Comparison of ENCODE assay signal across 12 cellular contexts in the genomic region with DNA sequence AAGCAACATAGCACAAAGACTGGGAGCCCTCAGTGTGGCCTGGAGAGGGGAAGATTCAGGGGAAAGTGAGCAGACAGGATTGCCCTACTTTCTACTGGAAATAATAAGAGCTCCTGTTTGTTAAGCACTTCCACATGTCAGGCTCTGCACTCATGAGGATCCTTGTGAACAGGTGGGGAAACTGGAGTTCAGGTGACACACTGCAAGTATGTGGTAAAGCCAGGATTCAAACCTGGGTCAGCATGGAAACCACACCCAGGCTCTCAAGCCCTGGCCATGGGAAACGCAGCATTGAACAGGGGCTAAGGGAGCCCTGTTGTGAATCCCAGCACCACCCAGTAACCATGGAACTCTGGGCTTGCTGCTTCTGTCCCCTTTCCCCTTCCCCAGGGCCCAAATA. TPM values are rescaled to one million over a fixed set of nuclear protein-coding genes. Genes with fewer than 3 reads are reported as not detected.
DNase-seq lines count a peak whose midpoint lies in the region; ATAC-seq, FAIRE-seq and TF ChIP-seq lines count a peak whose summit lies in the region.
"Had no signal": no experiment of that assay in that cellular context is flagged by ENCODE, and none has a peak within 500 bp of the region (broad histone marks: within the 10 kb centered on the region; RNA-seq: fewer than 3 reads in every experiment).

No MANE protein-coding gene starts in this region.

- no peak for TF ChIP-seq EP300 in A549 (IDR thresholded peaks at IDR 0.05)

- H3K36me3 ChIP-seq in mesodermal cell (ENCODE audit: control insufficient read depth, insufficient read depth, low read length): peaks cover 79% of the 10 kb centered on the region

- peak overlapping the region; percentile 69 for H3K4me3 Mint-ChIP-seq in T-helper 17 cell
- H3K4me3 Mint-ChIP-seq: naive thymus-derived CD8-positive, alpha-beta T cell had no signal

- TF ChIP-seq POLR2A in A549 (IDR thresholded peaks at IDR 0.05; ENCODE audit: low read length): no peak

- no peak overlapping the region for H3K27ac Mint-ChIP-seq in T-helper 17 cell
- H3K27ac Mint-ChIP-seq: activated naive CD4-positive, alpha-beta T cell treated with anti-CD3 and anti-CD28 coated beads, Interleukin-2, amount 50 U/mL, for 72 hours had no signal

- ATAC-seq in A549 (no peak), T-helper 17 cell (no peak), HG02840 (IDR thresholded peaks at IDR 0.05; ENCODE audit: low FRiP score, unreplicated experiment) (no peak), HG03565 (IDR thresholded peaks at IDR 0.05; ENCODE audit: unreplicated experiment) (no peak), GM21717 (IDR thresholded peaks at IDR 0.05; ENCODE audit: unreplicated experiment) (no peak)

- peaks cover 4% of the 10 kb centered on the region for H3K4me1 Mint-ChIP-seq in T-helper 17 cell

- CTCF ChIA-PET in A549 (lab: Yijun Ruan, JAX): interaction anchor here (0.6 to 31.2 kb wide), 24 partner anchors 2 to 801 kb away, joined by 3 to 966 read pairs (median 5); a partner anchor contains a TSS

- H3K4me2 ChIP-seq in A549: no peak overlapping the region; the same call in 2 of the 3 replicates

- H3K36me3 Mint-ChIP-seq in T-helper 17 cell (ENCODE audit: low read depth): peaks cover 5% of the 10 kb centered on the region

- peaks cover 64% of the 10 kb centered on the region for H3K4me1 ChIP-seq in A549
- H3K4me1 ChIP-seq in mesodermal cell (ENCODE audit: control insufficient read depth, insufficient read depth, low read length, poor library complexity, severe bottlenecking): peaks cover 17% of the 10 kb centered on the region

- H3K9me3 ChIP-seq in A549 (no peaks in the 10 kb centered on the region), T-helper 17 cell (ENCODE audit: control insufficient read depth, low read length, poor library complexity, severe bottlenecking) (no peaks in the 10 kb centered on the region), mesodermal cell (ENCODE audit: control insufficient read depth, low read length) (no peaks in the 10 kb centered on the region)

- 15% methylated on average over 1 of the region's 1 CpG for WGBS in A549 (ENCODE audit: missing lambda C conversion rate)
- 83% methylated on average over 1 of the region's 1 CpG; no CpG with 5 or more reads in 1 of the 2 experiments for WGBS in mesodermal cell (ENCODE audit: insufficient coverage in 2 of 2), 2 experiments

- FAIRE-seq in A549 (lab: Jason Lieb, UNC): no peak
- FAIRE-seq: GM12892 had no signal

- H3K27me3 Mint-ChIP-seq in T-helper 17 cell: no peaks in the 10 kb centered on the region
- H3K27me3 Mint-ChIP-seq: naive thymus-derived CD8-positive, alpha-beta T cell had no signal

- TF ChIP-seq CTCF in A549 (IDR thresholded peaks at IDR 0.05): no peak

- H3K4me3 ChIP-seq in A549 (no peak overlapping the region), mesodermal cell (ENCODE audit: extremely low read depth, insufficient read depth, low read length, poor library complexity, severe bottlenecking) (no peak overlapping the region)
- H3K4me3 ChIP-seq: K562 had no signal

- DNase-seq in A549 (ENCODE audit: low read depth in 1 of 2, low spot score in 1 of 2) (no peak), DMS53 (lab: John Stamatoyannopoulos, UW) (peak; percentile 93), T-helper 17 cell (no peak), mucosa of gallbladder (ENCODE audit: low spot score) (no peak)

- TF ChIP-seq RAD21 in A549 (conservative IDR thresholded peaks at IDR 0.05 in 1 of 2, IDR thresholded peaks at IDR 0.05 in 1 of 2): no peak

- H3K27ac ChIP-seq in A549 (peak overlapping the region; percentile 90 to 97), mesodermal cell (ENCODE audit: low read depth, low read length, severe bottlenecking) (peak overlapping the region; percentile 18)

- POLR2A ChIA-PET in A549 (lab: Yijun Ruan, JAX): interaction anchor here (0.6 to 5.2 kb wide), 8 partner anchors 11 to 162 kb away, joined by 3 to 172 read pairs (median 4); a partner anchor contains a TSS

TF ChIP-seq in A549, 52 proteins besides CTCF, POLR2A, EP300 and RAD21:
- TF ChIP-seq RNF2 (IDR thresholded peaks at IDR 0.05; ENCODE audit: borderline replicate concordance, low read depth) (no peak), JUN (IDR thresholded peaks at IDR 0.05) (no peak), FOXS1 (CRISPR knock-in tag; IDR thresholded peaks at IDR 0.05) (no peak), TFCP2L1 (CRISPR knock-in tag; IDR thresholded peaks at IDR 0.05) (no peak), HEYL (CRISPR knock-in tag; IDR thresholded peaks at IDR 0.05) (no peak), HOXB13 (CRISPR knock-in tag; IDR thresholded peaks at IDR 0.05; ENCODE audit: low read depth) (no peak), HDAC2 (IDR thresholded peaks at IDR 0.05) (no peak)
- TF ChIP-seq, protein P1, sequence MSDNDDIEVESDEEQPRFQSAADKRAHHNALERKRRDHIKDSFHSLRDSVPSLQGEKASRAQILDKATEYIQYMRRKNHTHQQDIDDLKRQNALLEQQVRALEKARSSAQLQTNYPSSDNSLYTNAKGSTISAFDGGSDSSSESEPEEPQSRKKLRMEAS (IDR thresholded peaks at IDR 0.05): no peak

RNA-seq across cellular contexts. Expression of a gene that starts 42.8 kb away (rescaled TPM):
- 237 and 250 TPM in 2 replicates for polyA plus RNA-seq in A549 (2011; rRNA removed)
- polyA plus RNA-seq in A549 (2012; cell fraction: cytosol; rRNA removed): 951 and 1,146 TPM in 2 replicates
- 1,622 and 2,122 TPM in 2 replicates for polyA plus RNA-seq in A549 (2012; cell fraction: nucleus; rRNA removed)
- polyA plus RNA-seq in A549 (2017; fragmentation: RNase III; extraction: RNeasy Plus Mini Kit Qiagen cat#74134 plus additional on column Dnase treatment): 257 to 432 TPM (median 387 TPM) in 3 replicates
- 188 and 250 TPM in 2 replicates for polyA minus RNA-seq in A549 (2011; rRNA and poly(A)+ RNA removed)
- total RNA-seq in T-helper 17 cell: 1 to 10 TPM; 3.5 to 6.8 TPM
- 455 TPM for polyA plus RNA-seq in mesodermal cell (2013, experiment 1 of 2)
- 320 TPM for polyA plus RNA-seq in mesodermal cell (2013, experiment 2 of 2)
- total RNA-seq in mucosa of gallbladder: 59.7 TPM

RNA-seq across cellular contexts. Expression of a gene that starts 48.0 kb away (rescaled TPM):
- 164 and 229 TPM in 2 replicates for polyA plus RNA-seq in A549 (2011; rRNA removed)
- polyA plus RNA-seq in A549 (2012; cell fraction: cytosol; rRNA removed): 140 and 200 TPM in 2 replicates
- polyA plus RNA-seq in A549 (2012; cell fraction: nucleus; rRNA removed): 247 and 368 TPM in 2 replicates
- 167 to 178 TPM (median 178 TPM) in 3 replicates for polyA plus RNA-seq in A549 (2017; fragmentation: RNase III; extraction: RNeasy Plus Mini Kit Qiagen cat#74134 plus additional on column Dnase treatment)
- polyA minus RNA-seq in A549 (2011; rRNA and poly(A)+ RNA removed): 177 and 217 TPM in 2 replicates
- 100 to 1,000 TPM; 154 to 177 TPM for total RNA-seq in T-helper 17 cell
- polyA plus RNA-seq in mesodermal cell (2013, experiment 1 of 2): 110 TPM
- polyA plus RNA-seq in mesodermal cell (2013, experiment 2 of 2): 92.7 TPM
- 204 TPM for total RNA-seq in mucosa of gallbladder
